Comparison of ENCODE assay signal across 26 cellular contexts in genomic region chr1:168281603-168282002, GRCh38.
"Had no signal": no experiment of that assay in that cellular context is flagged by ENCODE, and none has a peak within 500 bp of the region (broad histone marks: within the 10 kb centered on the region; RNA-seq: fewer than 3 reads in every experiment).

No MANE protein-coding gene starts in this region.

- ATAC-seq: activated CD4-positive, CD25-positive, alpha-beta regulatory T cell treated with anti-CD3 and anti-CD28 coated beads, Interleukin-2, amount 50 U/mL, for 24 hours; activated CD8-positive, alpha-beta T cell treated with anti-CD3 and anti-CD28 coated beads for 36 hours; activated T-cell treated with anti-CD3 and anti-CD28 coated beads, Interleukin-2, amount 50 U/mL, for 4 hours; activated T-helper 17 cell treated with anti-CD3 and anti-CD28 coated beads, Interleukin-2, amount 50 U/mL, for 72 hours; foreskin keratinocyte; gastrocnemius medialis; heart right ventricle had no signal

- DNase-seq: activated B cell treated with CpG ODN at 0.5 μM for 24 hours; activated CD4-positive, alpha-beta T cell treated with anti-CD3 and anti-CD28 coated beads for 48 hours; activated CD4-positive, alpha-beta T cell treated with anti-CD3 and anti-CD28 coated beads, Interleukin-2, amount 50 U/mL, for 1 hour; activated CD4-positive, alpha-beta T cell treated with anti-CD3 and anti-CD28 coated beads, Interleukin-2, amount 50 U/mL, for 48 hours; activated CD8-positive, alpha-beta memory T cell treated with anti-CD3 and anti-CD28 coated beads for 24 hours; activated CD8-positive, alpha-beta T cell treated with anti-CD3 and anti-CD28 coated beads for 36 hours; activated effector memory CD4-positive, alpha-beta T cell treated with Interleukin-2 at 50 U/mL for 16 hours; activated gamma-delta T cell treated with Interleukin-2 at 50 U/mL for 16 hours; activated naive CD4-positive, alpha-beta T cell treated with anti-CD3 and anti-CD28 coated beads, Interleukin-2, amount 50 U/mL, for 16 hours; activated naive CD4-positive, alpha-beta T cell treated with Interleukin-2 at 50 U/mL for 16 hours; activated T-cell treated with anti-CD3 and anti-CD28 coated beads, Interleukin-2, amount 50 U/mL, for 4 hours; amniotic stem cell; anterior cingulate cortex; brain microvascular endothelial cell; dorsolateral prefrontal cortex; effector memory CD4-positive, alpha-beta T cell; endodermal cell; foreskin keratinocyte; gastrocnemius medialis; glutamatergic neuron; heart right ventricle; hippocampal formation; T-helper 2 cell; WERI-Rb-1 had no signal
